ENCODE assay signal across 21 cellular contexts in genomic region chr9:38009990-38010389, GRCh38. TPM values are rescaled to one million over a fixed set of nuclear protein-coding genes. Genes with fewer than 3 reads are reported as not detected.
A peak's percentile ranks its signal among the peaks of the same experiment; 100 is the strongest.
DNase-seq lines count a peak whose midpoint lies in the region; ATAC-seq, FAIRE-seq and TF ChIP-seq lines count a peak whose summit lies in the region.
"Had no signal": no experiment of that assay in that cellular context is flagged by ENCODE, and none has a peak within 500 bp of the region (broad histone marks: within the 10 kb centered on the region; RNA-seq: fewer than 3 reads in every experiment).

No MANE protein-coding gene starts in this region.

- POLR2A ChIA-PET in HepG2 (lab: Yijun Ruan, JAX), result interaction anchor here (2.9 kb wide), 1 partner anchor 15 kb away, joined by 44 read pairs; no protein-coding TSS in a partner anchor
- POLR2A ChIA-PET in CD8-positive, alpha-beta memory T cell (lab: Charles Lee), result no interaction called here

- H3K4me1 Mint-ChIP-seq in glutamatergic neuron (ENCODE audit: low read depth, unreplicated experiment), result peaks cover 35% of the 10 kb centered on the region
- H3K4me1 Mint-ChIP-seq in CD8-positive, alpha-beta memory T cell, result peaks cover 12 to 16% (median 12%) of the 10 kb centered on the region in 3 donors

- H3K36me3 Mint-ChIP-seq in glutamatergic neuron (ENCODE audit: unreplicated experiment), result no peaks in the 10 kb centered on the region
- no peaks in the 10 kb centered on the region for H3K36me3 Mint-ChIP-seq in CD8-positive, alpha-beta memory T cell
- H3K36me3 Mint-ChIP-seq: CD8-positive, alpha-beta T cell had no signal

- intact Hi-C loops in HepG2 (cut with micrococcal nuclease; ENCODE audit: unreplicated experiment), result loop anchor here (5.0 kb wide), 1 partner anchor 43 kb away; no protein-coding TSS in a partner anchor
- intact Hi-C loops in right lobe of liver (cut with DNase I), result loop anchor here (10.0 kb wide), 3 partner anchors 55 to 85 kb away; partner anchors contain the start of gene SHB (in 2 of the 2)

- TF ChIP-seq RAD21 in HepG2 (CRISPR knock-in tag; IDR thresholded peaks at IDR 0.05), result no peak

- CTCF ChIA-PET in HepG2 (lab: Yijun Ruan, JAX; ENCODE audit: low intra/inter-chr PET ratio, low total read pairs), result no interaction called here
- CTCF ChIA-PET in CD8-positive, alpha-beta memory T cell (lab: Charles Lee), result no interaction called here

- H3K27ac ChIP-seq in HepG2 (ENCODE audit: extremely low read length, insufficient read depth, low read length), result no peak overlapping the region
- H3K27ac ChIP-seq in right lobe of liver, result no peak overlapping the region
- H3K27ac ChIP-seq in SJSA1, result 0 out of 2 replicates have a peak overlapping the region, but pooled peaks have one; percentile 86
- H3K27ac ChIP-seq in CD8-positive, alpha-beta memory T cell (ENCODE audit: low read depth, low read length), result no peak overlapping the region
- H3K27ac ChIP-seq: BLaER1 had no signal

- H3K4me1 ChIP-seq in HepG2 (ENCODE audit: insufficient read depth, low read length), result peaks cover 51% of the 10 kb centered on the region
- H3K4me1 ChIP-seq in right lobe of liver, result peaks cover 0 to 21% (median 13%) of the 10 kb centered on the region in 4 donors
- H3K4me1 ChIP-seq in SJSA1 (replicated peaks), result peaks cover 46% of the 10 kb centered on the region
- peaks cover 13% of the 10 kb centered on the region for H3K4me1 ChIP-seq in CD8-positive, alpha-beta memory T cell (ENCODE audit: insufficient read depth, low read length)

- H3K36me3 ChIP-seq in HepG2 (replicated peaks in 1 of 2; ENCODE audit: control insufficient read depth in 1 of 2, insufficient read depth in 2 of 2, low read length in 2 of 2), result peaks cover 41 to 69% of the 10 kb centered on the region in 2 experiments
- peaks cover 0 to 22% (median 0%) of the 10 kb centered on the region in 4 donors for H3K36me3 ChIP-seq in right lobe of liver
- H3K36me3 ChIP-seq in SJSA1, result peaks cover 31% of the 10 kb centered on the region
- no peaks in the 10 kb centered on the region for H3K36me3 ChIP-seq in CD8-positive, alpha-beta memory T cell (ENCODE audit: insufficient read depth, low read length)
- H3K36me3 ChIP-seq: BLaER1 had no signal

- no peak for TF ChIP-seq CTCF in HepG2 (CRISPR knock-in tag; IDR thresholded peaks at IDR 0.05)
- no peak for TF ChIP-seq CTCF in right lobe of liver (IDR thresholded peaks at IDR 0.05)
- no peak for TF ChIP-seq CTCF in glutamatergic neuron (IDR thresholded peaks at IDR 0.05; ENCODE audit: partially characterized antibody, unreplicated experiment)

- H3K79me2 ChIP-seq in HepG2 (ENCODE audit: insufficient read depth, low read length), result peaks cover 61% of the 10 kb centered on the region

- H3K4me2 ChIP-seq in HepG2 (ENCODE audit: low read depth, low read length), result no peak overlapping the region
- H3K4me2 ChIP-seq: BLaER1 had no signal

- FAIRE-seq in HepG2 (lab: Jason Lieb, UNC), result no peak
- FAIRE-seq: GM12891, H54 had no signal

- H2AFZ ChIP-seq in HepG2 (ENCODE audit: low read length), result no peak overlapping the region

- peaks cover 32% of the 10 kb centered on the region for H4K20me1 ChIP-seq in HepG2 (ENCODE audit: insufficient read depth, low read length)
- H4K20me1 ChIP-seq: BLaER1 had no signal

- peaks cover 10% of the 10 kb centered on the region for H3K27me3 Mint-ChIP-seq in glutamatergic neuron (ENCODE audit: unreplicated experiment)
- peaks cover 0 to 3% of the 10 kb centered on the region in 2 donors for H3K27me3 Mint-ChIP-seq in CD8-positive, alpha-beta memory T cell

- H3K27me3 ChIP-seq in HepG2 (ENCODE audit: control insufficient read depth in 1 of 2, insufficient read depth in 2 of 2, low read length in 2 of 2), result no peaks in the 10 kb centered on the region
- no peaks in the 10 kb centered on the region for H3K27me3 ChIP-seq in right lobe of liver
- H3K27me3 ChIP-seq in SJSA1 (replicated peaks), result no peaks in the 10 kb centered on the region
- no peaks in the 10 kb centered on the region for H3K27me3 ChIP-seq in CD8-positive, alpha-beta memory T cell (ENCODE audit: insufficient read depth, low read length, poor library complexity, severe bottlenecking)
- H3K27me3 ChIP-seq: BLaER1 had no signal

- BruUV-seq in HepG2 (replicated peaks; lab: Mats Ljungman, UMichigan), result no TSS peak

- TF ChIP-seq EP300 in HepG2 (IDR thresholded peaks at IDR 0.05; ENCODE audit: low read depth in 2 of 2, low read length in 2 of 2), result no peak
- TF ChIP-seq EP300 in HepG2 (CRISPR knock-in tag; IDR thresholded peaks at IDR 0.05; ENCODE audit: borderline replicate concordance), result no peak

- H3K4me3 Mint-ChIP-seq in glutamatergic neuron (ENCODE audit: unreplicated experiment), result no peak overlapping the region
- no peak overlapping the region for H3K4me3 Mint-ChIP-seq in CD8-positive, alpha-beta memory T cell
- H3K4me3 Mint-ChIP-seq: CD8-positive, alpha-beta T cell had no signal

- H3K27ac Mint-ChIP-seq in glutamatergic neuron (ENCODE audit: unreplicated experiment), result peak overlapping the region; percentile 33
- H3K27ac Mint-ChIP-seq in CD8-positive, alpha-beta memory T cell, result no peak overlapping the region
- H3K27ac Mint-ChIP-seq: CD8-positive, alpha-beta T cell had no signal

- H3K9ac ChIP-seq in HepG2 (ENCODE audit: insufficient read depth, low read depth, low read length), result no peak overlapping the region
- H3K9ac ChIP-seq: BLaER1 had no signal

- H3K4me3 ChIP-seq in HepG2 (replicated peaks in 1 of 3; ENCODE audit: insufficient read depth in 1 of 3, low read depth in 2 of 3, low read length in 3 of 3), result no peak overlapping the region
- no peak overlapping the region for H3K4me3 ChIP-seq in right lobe of liver
- H3K4me3 ChIP-seq in SJSA1, result no peak overlapping the region
- no peak overlapping the region for H3K4me3 ChIP-seq in CD8-positive, alpha-beta memory T cell (ENCODE audit: low read length)
- H3K4me3 ChIP-seq: BLaER1 had no signal

- in situ Hi-C loops in HepG2 (cut with HindIII; ENCODE audit: extremely low pct_ligation_motif_present, low pct_unique_long_range_greater_than_20kb), result loop anchor here (5.0 kb wide), 1 partner anchor 48 kb away; no protein-coding TSS in a partner anchor

- no peak for DNase-seq in HepG2 (ENCODE audit: low spot score)
- DNase-seq in right lobe of liver, result no peak
- DNase-seq in SJSA1 (ENCODE audit: low read depth in 1 of 2, low spot score in 2 of 2), result no peak
- no peak for DNase-seq in glutamatergic neuron
- DNase-seq in C1 segment of cervical spinal cord (lab: John Stamatoyannopoulos, UW), result no peak
- no peak for DNase-seq in DMS79 (lab: John Stamatoyannopoulos, UW)
- DNase-seq in AG08396 (ENCODE audit: low spot score), result no peak
- no peak for DNase-seq in CD8-positive, alpha-beta memory T cell
- DNase-seq: 8988T; CD8-positive, alpha-beta T cell; DMS53; KG1; NCI-H1417; NCI-H187; NCI-H2107; NCI-H524; NCI-H82; OCI-M1 had no signal

- ATAC-seq in HepG2 (no peak), right lobe of liver (no peak)
- ATAC-seq: CD8-positive, alpha-beta T cell had no signal

- H3K9me3 ChIP-seq in HepG2 (ENCODE audit: low read length) (no peaks in the 10 kb centered on the region), right lobe of liver (no peaks in the 10 kb centered on the region), SJSA1 (replicated peaks) (no peaks in the 10 kb centered on the region)
- no peaks in the 10 kb centered on the region for H3K9me3 ChIP-seq in CD8-positive, alpha-beta memory T cell (ENCODE audit: low read length)
- H3K9me3 ChIP-seq: BLaER1 had no signal

- peaks cover 2% of the 10 kb centered on the region for H3K9me3 Mint-ChIP-seq in glutamatergic neuron (ENCODE audit: unreplicated experiment)
- H3K9me3 Mint-ChIP-seq in CD8-positive, alpha-beta memory T cell, result no peaks in the 10 kb centered on the region
- H3K9me3 Mint-ChIP-seq: CD8-positive, alpha-beta T cell had no signal

- WGBS in HepG2 (ENCODE audit: low lambda C conversion rate), result 82% methylated on average over 4 of the region's 4 CpGs
- 57% methylated on average over 3 of the region's 4 CpGs for WGBS in right lobe of liver (ENCODE audit: insufficient coverage, low coverage, low lambda C conversion rate, missing lambda C conversion rate)

- no peak for TF ChIP-seq POLR2A in HepG2 (IDR thresholded peaks at IDR 0.05; ENCODE audit: insufficient read depth in 1 of 2, low read depth in 2 of 2, low read length in 2 of 2)
- TF ChIP-seq POLR2A in right lobe of liver (IDR thresholded peaks at IDR 0.05), result no peak

TF ChIP-seq in HepG2, 621 proteins besides CTCF, POLR2A, EP300 and RAD21 (continues in another document):
- TF ChIP-seq NR2C2 (CRISPR knock-in tag; IDR thresholded peaks at IDR 0.05; ENCODE audit: borderline replicate concordance), result no peak
- no peak for TF ChIP-seq MLLT10 (CRISPR knock-in tag; IDR thresholded peaks at IDR 0.05)
- TF ChIP-seq ZNF629 (CRISPR knock-in tag; conservative IDR thresholded peaks at IDR 0.05), result peak; percentile 93

RNA-seq across cellular contexts. Expression of gene SHB, which starts 59.0 kb away (rescaled TPM):
- 14.7 and 19.4 TPM in 2 replicates for total RNA-seq in HepG2 (2016; rRNA removed; fragmentation: Illumina TruSeq; extraction: Trizol)
- total RNA-seq in HepG2 (2016; cell fraction: cytosol; rRNA removed; fragmentation: Illumina TruSeq; extraction: Trizol; ENCODE audit: low read depth), result 7.3 and 8.2 TPM in 2 replicates
- total RNA-seq in HepG2 (2016; cell fraction: insoluble cytoplasmic fraction; rRNA removed; fragmentation: Illumina TruSeq; extraction: Trizol), result 12.9 and 18.0 TPM in 2 replicates
- total RNA-seq in HepG2 (2016; cell fraction: membrane; rRNA removed; fragmentation: Illumina TruSeq; extraction: Trizol), result 16.0 and 20.4 TPM in 2 replicates
- 12.0 and 14.5 TPM in 2 replicates for total RNA-seq in HepG2 (2016; cell fraction: nucleus; rRNA removed; fragmentation: Illumina TruSeq; extraction: Trizol)
- polyA plus RNA-seq in HepG2 (2011; rRNA removed), result 20.7 and 25.3 TPM in 2 replicates
- polyA plus RNA-seq in HepG2 (2011; cell fraction: cytosol; rRNA removed), result 19.8 and 24.1 TPM in 2 replicates
- polyA plus RNA-seq in HepG2 (2011; cell fraction: nucleus; rRNA removed), result 26.3 and 29.8 TPM in 2 replicates
- polyA plus RNA-seq in HepG2 (2012), result 16.2 and 22.8 TPM in 2 replicates
- 9.0 and 11.2 TPM in 2 replicates for polyA plus RNA-seq in HepG2 (2016; cell fraction: cytosol; fragmentation: Illumina TruSeq; extraction: Trizol; ENCODE audit: low read depth)
- polyA plus RNA-seq in HepG2 (2016; cell fraction: insoluble cytoplasmic fraction; fragmentation: Illumina TruSeq; extraction: Trizol; ENCODE audit: low read depth), result 21.3 and 23.2 TPM in 2 replicates
- polyA plus RNA-seq in HepG2 (2016; cell fraction: membrane; fragmentation: Illumina TruSeq; extraction: Trizol; ENCODE audit: low read depth), result 18.0 and 21.9 TPM in 2 replicates
- 17.6 and 17.8 TPM in 2 replicates for polyA plus RNA-seq in HepG2 (2016; cell fraction: nucleus; fragmentation: Illumina TruSeq; extraction: Trizol; ENCODE audit: insufficient read depth, low read depth)
- 8.6 and 37.7 TPM in 2 replicates for polyA minus RNA-seq in HepG2 (2011; rRNA and poly(A)+ RNA removed; ENCODE audit: low replicate concordance)
- 28.1 and 28.8 TPM in 2 replicates for polyA minus RNA-seq in HepG2 (2011; cell fraction: cytosol; rRNA and poly(A)+ RNA removed)
- 42.1 and 49.2 TPM in 2 replicates for polyA minus RNA-seq in HepG2 (2011; cell fraction: nucleus; rRNA and poly(A)+ RNA removed)
- 10 to 100 TPM; 12.0 to 43.1 (median 21.9) TPM for total RNA-seq in right lobe of liver
- 12.1 and 19.3 TPM in 2 replicates for total RNA-seq in SJSA1 (2014; rRNA removed; shearing (Covaris generic))
- total RNA-seq in glutamatergic neuron (ENCODE audit: unreplicated experiment), result 31.7 TPM
- total RNA-seq in CD8-positive, alpha-beta memory T cell, result 1 to 10 TPM; 1.8 TPM
- 0.64 TPM for polyA plus RNA-seq in CD8-positive, alpha-beta memory T cell
